In genomic region chr15:51982013-51982769, GRCh38 we compare ENCODE assay signal across 8 cellular contexts. TPM values are rescaled to one million over a fixed set of nuclear protein-coding genes. Genes with fewer than 3 reads are reported as not detected.
DNase-seq lines count a peak whose midpoint lies in the region; ATAC-seq and TF ChIP-seq lines count a peak whose summit lies in the region.

No MANE protein-coding gene starts in this region.

- DNase-seq in NCI-H510A treated with DMSO at 0.1 percent for 48 hours (lab: John Stamatoyannopoulos, UW) = peak; percentile 3
- no peak for DNase-seq in NCI-H510A (lab: John Stamatoyannopoulos, UW)
- peak; percentile 24 to 64 for DNase-seq in HAP-1 (ENCODE audit: low spot score in 2 of 2)
- DNase-seq in LNCaP clone FGC (ENCODE audit: low read depth) = peak; percentile 77
- DNase-seq in SKM-1 treated with dmso at 0.1 percent for 144 hours (lab: John Stamatoyannopoulos, UW; ENCODE audit: unreplicated experiment) = peak; percentile 78
- DNase-seq in body of pancreas = peak in 2 of 4 donors; percentile 11 to 16
- peak; percentile 72 for DNase-seq in inferior parietal cortex (ENCODE audit: extremely low spot score)
- peak; percentile 62 for DNase-seq in stimulated activated CD4-positive, alpha-beta T cell treated with anti-CD3 and anti-CD28 coated beads, Interleukin-1b, Interleukin-23, amount 100 ng/mL, for 48 hours

- peaks cover 14% of the 10 kb centered on the region for H3K4me1 ChIP-seq in HAP-1
- peaks cover 11% of the 10 kb centered on the region for H3K4me1 ChIP-seq in body of pancreas

- intact Hi-C loops in body of pancreas (cut with DNase I) = no loop called here

- WGBS in body of pancreas, 2 donors = 16 to 24% methylated on average over 7 of the region's 7 CpGs

- peak; percentile 61 for TF ChIP-seq CTCF in LNCaP clone FGC (IDR thresholded peaks at IDR 0.05; ENCODE audit: control insufficient read depth, extremely low read depth, insufficient read depth)
- peak in 4 of 7 experiments; percentile 43 to 62 (median 48) for TF ChIP-seq CTCF in body of pancreas (IDR thresholded peaks at IDR 0.05)

- H3K9me3 ChIP-seq in HAP-1 = no peaks in the 10 kb centered on the region
- no peaks in the 10 kb centered on the region for H3K9me3 ChIP-seq in body of pancreas

- no peak overlapping the region for H3K4me3 ChIP-seq in HAP-1
- peak overlapping the region; percentile 19; the same call in 1 of the 2 replicates for H3K4me3 ChIP-seq in LNCaP clone FGC (ENCODE audit: low read depth, low read length)
- H3K4me3 ChIP-seq in body of pancreas = no peak overlapping the region

- no peak for TF ChIP-seq POLR2A in body of pancreas (IDR thresholded peaks at IDR 0.05)

- peak; percentile 53 for ATAC-seq in body of pancreas

- H3K27ac ChIP-seq in body of pancreas = peak overlapping the region in 2 of 4 donors; percentile 8 to 22

- no peaks in the 10 kb centered on the region for H3K36me3 ChIP-seq in HAP-1 (replicated peaks)
- no peaks in the 10 kb centered on the region for H3K36me3 ChIP-seq in body of pancreas (replicated peaks in 1 of 2; ENCODE audit: insufficient read depth in 1 of 2, low read depth in 2 of 2)

- in situ Hi-C loops in HAP-1 (cut with MboI; ENCODE audit: low sequenced_read_pairs) = no loop called here

- no peaks in the 10 kb centered on the region for H3K27me3 ChIP-seq in HAP-1 (ENCODE audit: low read depth)
- H3K27me3 ChIP-seq in body of pancreas = no peaks in the 10 kb centered on the region

RNA-seq across cellular contexts. Expression of gene LEO1, which starts 10.6 kb away (rescaled TPM):
- total RNA-seq in body of pancreas = 1 to 10 TPM; 5.7 to 9.9 TPM

RNA-seq across cellular contexts. Expression of gene MAPK6, which starts 36.8 kb away (rescaled TPM):
- total RNA-seq in body of pancreas = 10 to 100 TPM in 1 of 2 donors, 1 to 10 TPM in 1; 7.3 to 25.4 TPM
